In the genomic region with DNA sequence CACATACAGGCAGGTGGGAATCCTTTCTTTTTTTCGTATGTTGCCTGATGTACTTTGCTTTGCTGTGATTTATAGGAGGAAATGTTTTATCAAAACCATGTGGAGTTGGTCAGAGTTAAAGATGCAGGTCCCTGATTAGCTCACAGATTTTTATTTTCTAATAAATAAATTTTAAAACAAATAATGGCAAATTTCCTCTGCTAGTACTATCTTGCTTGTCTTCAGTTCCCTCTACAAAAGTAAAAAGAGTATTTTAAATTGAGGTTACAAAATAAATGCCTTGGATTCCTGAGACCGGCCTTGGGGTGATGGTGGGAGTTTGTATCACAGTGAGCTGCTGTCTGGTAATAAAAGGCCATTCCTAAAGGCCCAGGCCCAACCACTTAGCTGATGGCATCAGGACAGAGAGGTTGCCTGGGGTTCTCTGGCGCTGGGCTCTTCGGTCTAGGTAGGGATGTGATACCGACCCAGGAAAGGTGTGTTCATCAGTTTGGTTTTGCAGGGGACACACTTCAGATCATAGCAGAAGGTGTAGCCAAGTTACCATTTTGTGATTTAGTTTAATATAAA, we compare ENCODE assay signal across 24 cellular contexts.
"Had no signal": no experiment of that assay in that cellular context is flagged by ENCODE, and none has a peak within 500 bp of the region (broad histone marks: within the 10 kb centered on the region; RNA-seq: fewer than 3 reads in every experiment).

No MANE protein-coding gene starts in this region.

- H3K9me3 Mint-ChIP-seq: activated B cell treated with CpG ODN at 0.5 μM for 24 hours; effector memory CD8-positive, alpha-beta T cell; stimulated activated naive B cell treated with anti-CD40 and anti-IgM and Interleukin-4, amounts not matched to agents 10 μg/mL and 1 μg/mL and 100 μg/mL, for 72 hours; T-cell; T-helper 2 cell treated with Interferon-gamma antibody and Interleukin-4, amounts not matched to agents 5 μg/mL and 100 μg/mL, for 36 hours had no signal

- DNase-seq: activated B cell treated with CpG ODN at 0.5 μM for 24 hours; activated CD8-positive, alpha-beta memory T cell treated with anti-CD3 and anti-CD28 coated beads, Interleukin-2, amount 10 ng/mL, durations not matched to agents 7 days and 5 days; activated CD8-positive, alpha-beta T cell treated with anti-CD3 and anti-CD28 coated beads, Interleukin-2, amount 10 ng/mL, durations not matched to agents 7 days and 5 days; activated effector memory CD4-positive, alpha-beta T cell treated with Interleukin-2 at 50 U/mL for 16 hours; activated naive CD4-positive, alpha-beta T cell treated with Interleukin-2 at 50 U/mL for 16 hours; anterior cingulate cortex; brain microvascular endothelial cell; effector memory CD8-positive, alpha-beta T cell; foreskin keratinocyte; lower lobe of right lung; mesenchymal stem cell; pancreas; psoas muscle; stimulated activated CD4-positive, alpha-beta T cell treated with anti-CD3 and anti-CD28 coated beads, Interleukin-15, amount 100 ng/mL, for 24 hours; stimulated activated CD4-positive, alpha-beta T cell treated with anti-CD3 and anti-CD28 coated beads, Interleukin-2, amount 100 ng/mL, for 24 hours; stimulated activated naive B cell treated with anti-CD40 and anti-IgM and Interleukin-4, amounts not matched to agents 10 μg/mL and 1 μg/mL and 100 μg/mL, for 72 hours; T-cell; transverse colon had no signal

- H3K4me1 ChIP-seq: foreskin keratinocyte, lower lobe of right lung, pancreas, psoas muscle had no signal

- H3K36me3 ChIP-seq: pancreas, transverse colon had no signal

- H3K27ac ChIP-seq: brain microvascular endothelial cell, coronary artery, esophagus muscularis mucosa, foreskin keratinocyte, left lung, lower lobe of right lung, pancreas, psoas muscle, transverse colon had no signal

- FAIRE-seq: islet of Langerhans, pancreas had no signal

- H3K27ac Mint-ChIP-seq: activated B cell treated with CpG ODN at 0.5 μM for 24 hours; activated CD8-positive, alpha-beta memory T cell treated with anti-CD3 and anti-CD28 coated beads, Interleukin-2, amount 10 ng/mL, durations not matched to agents 7 days and 5 days; activated CD8-positive, alpha-beta T cell treated with anti-CD3 and anti-CD28 coated beads, Interleukin-2, amount 10 ng/mL, durations not matched to agents 7 days and 5 days; activated naive CD8-positive, alpha-beta T cell; stimulated activated naive B cell treated with anti-CD40 and anti-IgM and Interleukin-4, amounts not matched to agents 10 μg/mL and 1 μg/mL and 100 μg/mL, for 72 hours; T-cell; T-helper 2 cell treated with Interferon-gamma antibody and Interleukin-4, amounts not matched to agents 5 μg/mL and 100 μg/mL, for 36 hours had no signal

- H3K27me3 Mint-ChIP-seq: activated B cell treated with CpG ODN at 0.5 μM for 24 hours; activated CD8-positive, alpha-beta memory T cell treated with anti-CD3 and anti-CD28 coated beads, Interleukin-2, amount 10 ng/mL, durations not matched to agents 7 days and 5 days; activated naive CD8-positive, alpha-beta T cell; effector memory CD8-positive, alpha-beta T cell; stimulated activated naive B cell treated with anti-CD40 and anti-IgM and Interleukin-4, amounts not matched to agents 10 μg/mL and 1 μg/mL and 100 μg/mL, for 72 hours; T-cell had no signal

- H3K4me1 Mint-ChIP-seq: activated CD8-positive, alpha-beta memory T cell treated with anti-CD3 and anti-CD28 coated beads, Interleukin-2, amount 10 ng/mL, durations not matched to agents 7 days and 5 days had no signal

- H3K27me3 ChIP-seq: brain microvascular endothelial cell, esophagus muscularis mucosa, foreskin keratinocyte, left lung, pancreas, transverse colon had no signal

- ATAC-seq: activated CD8-positive, alpha-beta memory T cell treated with anti-CD3 and anti-CD28 coated beads, Interleukin-2, amount 10 ng/mL, durations not matched to agents 7 days and 5 days; activated CD8-positive, alpha-beta T cell treated with anti-CD3 and anti-CD28 coated beads, Interleukin-2, amount 10 ng/mL, durations not matched to agents 7 days and 5 days; effector memory CD8-positive, alpha-beta T cell; foreskin keratinocyte; left lung; lower lobe of right lung; pancreas; psoas muscle; stimulated activated naive B cell treated with anti-CD40 and anti-IgM and Interleukin-4, amounts not matched to agents 10 μg/mL and 1 μg/mL and 100 μg/mL, for 72 hours; T-cell had no signal

- H3K4me3 ChIP-seq: coronary artery, esophagus muscularis mucosa, left lung, lower lobe of right lung, pancreas, psoas muscle, transverse colon had no signal

- H3K9me3 ChIP-seq: esophagus muscularis mucosa, left lung, lower lobe of right lung, pancreas, psoas muscle, transverse colon had no signal

- H3K4me3 Mint-ChIP-seq: activated B cell treated with CpG ODN at 0.5 μM for 24 hours; activated CD8-positive, alpha-beta memory T cell treated with anti-CD3 and anti-CD28 coated beads, Interleukin-2, amount 10 ng/mL, durations not matched to agents 7 days and 5 days; activated CD8-positive, alpha-beta T cell treated with anti-CD3 and anti-CD28 coated beads, Interleukin-2, amount 10 ng/mL, durations not matched to agents 7 days and 5 days; activated naive CD8-positive, alpha-beta T cell; effector memory CD8-positive, alpha-beta T cell; stimulated activated naive B cell treated with anti-CD40 and anti-IgM and Interleukin-4, amounts not matched to agents 10 μg/mL and 1 μg/mL and 100 μg/mL, for 72 hours; T-cell; T-helper 2 cell treated with Interferon-gamma antibody and Interleukin-4, amounts not matched to agents 5 μg/mL and 100 μg/mL, for 36 hours had no signal
